18 cellular contexts compared by ENCODE assay signal in the genomic region with DNA sequence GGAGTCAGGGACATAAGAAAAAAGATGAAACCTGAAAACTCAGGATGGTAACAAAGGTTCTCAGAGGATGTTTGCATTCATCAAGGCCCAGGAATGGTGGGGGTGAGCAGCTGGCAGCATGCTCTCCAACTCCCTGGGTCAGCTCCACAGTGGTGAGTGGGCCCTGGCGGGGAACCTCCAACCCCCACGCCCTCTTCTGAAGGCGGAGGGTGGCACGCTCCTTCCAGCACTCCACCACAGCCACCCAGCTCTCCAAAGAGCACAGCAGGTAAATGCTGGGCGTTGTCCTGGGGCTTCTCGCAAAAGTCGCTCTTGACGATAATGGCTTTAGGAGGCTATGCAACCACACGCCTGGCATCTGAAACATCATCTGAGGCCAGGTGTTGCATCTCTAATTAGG.
"Had no signal": no experiment of that assay in that cellular context is flagged by ENCODE, and none has a peak within 500 bp of the region (broad histone marks: within the 10 kb centered on the region; RNA-seq: fewer than 3 reads in every experiment).

No MANE protein-coding gene starts in this region.

- ATAC-seq: activated T-cell treated with anti-CD3 and anti-CD28 coated beads, Interleukin-2, amount 50 U/mL, for 72 hours; heart right ventricle; left cardiac atrium; natural killer cell treated with Interleukin-12 subunit alpha and Interleukin-12 subunit beta and Interleukin-15 and Interleukin-18, amount 100 ng/mL, for 72 hours; pancreas; psoas muscle had no signal

- H3K27ac ChIP-seq: epithelial cell of prostate, heart right ventricle, pancreas, psoas muscle, right atrium auricular region, tibial artery had no signal

- H3K27me3 ChIP-seq: heart right ventricle, pancreas, right atrium auricular region, tibial artery had no signal

- DNase-seq: activated CD4-positive, alpha-beta memory T cell treated with anti-CD3 and anti-CD28 coated beads, Interleukin-2, amount 10 ng/mL, durations not matched to agents 7 days and 5 days; activated CD4-positive, alpha-beta T cell treated with anti-CD3 and anti-CD28 coated beads for 48 hours; activated effector memory CD4-positive, alpha-beta T cell treated with Interleukin-2 at 50 U/mL for 16 hours; activated naive CD4-positive, alpha-beta T cell treated with anti-CD3 and anti-CD28 coated beads for 36 hours; activated naive CD8-positive, alpha-beta T cell treated with anti-CD3 and anti-CD28 coated beads, Interleukin-2, amount 10 ng/mL, durations not matched to agents 7 days and 5 days; activated T-cell treated with anti-CD3 and anti-CD28 coated beads, Interleukin-2, amount 50 U/mL, for 72 hours; amniotic stem cell; heart right ventricle; islet precursor cell; left cardiac atrium; pancreas; psoas muscle; stimulated activated CD4-positive, alpha-beta T cell treated with anti-CD3 and anti-CD28 coated beads, Interleukin-4, amount 100 ng/mL, for 24 hours; substantia nigra; tibial artery had no signal

- H3K4me1 ChIP-seq: pancreas, right atrium auricular region, tibial artery had no signal

- H3K9me3 ChIP-seq: heart right ventricle, pancreas, psoas muscle, right atrium auricular region, tibial artery had no signal

- H3K4me3 ChIP-seq: heart right ventricle, pancreas, psoas muscle, right atrium auricular region, tibial artery had no signal

- H3K36me3 ChIP-seq: heart right ventricle, pancreas, right atrium auricular region, tibial artery had no signal
